In the genomic region with DNA sequence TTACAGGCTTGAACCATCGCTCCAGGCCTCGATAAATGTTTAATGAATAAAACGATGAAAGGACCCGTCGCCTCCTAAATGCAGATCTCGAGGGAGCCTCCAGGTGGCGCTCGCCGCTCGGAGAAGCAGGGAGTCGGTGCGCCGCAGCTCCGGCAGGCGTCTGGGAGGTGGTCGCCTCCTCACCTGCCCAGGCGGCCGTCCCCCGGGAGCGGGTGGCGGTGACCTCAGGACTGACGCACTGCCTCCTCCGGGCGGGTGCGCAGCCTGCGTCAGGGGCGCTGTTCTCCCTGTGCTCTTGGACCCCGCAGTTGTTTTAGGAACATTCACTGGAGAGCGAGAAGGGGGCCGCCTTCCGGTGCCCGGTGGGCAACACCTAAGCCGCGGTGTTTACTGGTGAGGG, we compare ENCODE assay signal across 8 cellular contexts. TPM values are rescaled to one million over a fixed set of nuclear protein-coding genes. Genes with fewer than 3 reads are reported as not detected.
DNase-seq lines count a peak whose midpoint lies in the region; FAIRE-seq and TF ChIP-seq lines count a peak whose summit lies in the region.

No MANE protein-coding gene starts in this region.

- H3K36me3 Mint-ChIP-seq in H9 (ENCODE audit: insufficient read depth in 1 of 3, low read depth in 3 of 3): no peaks in the 10 kb centered on the region

- no peaks in the 10 kb centered on the region for H3K79me2 ChIP-seq in H9 (ENCODE audit: insufficient read depth, low read length)
- H3K79me2 ChIP-seq in H1 (ENCODE audit: control insufficient read depth in 1 of 2, insufficient read depth in 2 of 2, low read length in 2 of 2): no peaks in the 10 kb centered on the region

- H3K36me3 ChIP-seq in H1 (ENCODE audit: control insufficient read depth in 2 of 4, insufficient read depth in 4 of 4, low read length in 3 of 4) (no peaks in the 10 kb centered on the region), mesenchymal stem cell (ENCODE audit: control insufficient read depth in 1 of 2, insufficient read depth in 2 of 2, low read depth in 1 of 2, low read length in 2 of 2) (no peaks in the 10 kb centered on the region)

- H3K4me3 Mint-ChIP-seq in H9: peak overlapping the region; percentile 57 to 66; a peak in 4 of 5 replicates

- H3K79me1 ChIP-seq in H9 (ENCODE audit: insufficient read depth, low read depth, low read length, poor library complexity, severe bottlenecking) (no peaks in the 10 kb centered on the region), H1 (ENCODE audit: low read depth, low read length) (no peaks in the 10 kb centered on the region), mesenchymal stem cell (replicated peaks; ENCODE audit: low read length, poor library complexity, severe bottlenecking) (no peaks in the 10 kb centered on the region)

- no peak overlapping the region for H3K56ac ChIP-seq in H9 (ENCODE audit: insufficient read length, low read depth, low read length)
- no peak overlapping the region for H3K56ac ChIP-seq in H1 (replicated peaks; ENCODE audit: insufficient read length, low read depth, low read length)

- H3K27ac ChIP-seq in H9 (ENCODE audit: insufficient read length, low read depth, low read length) (no peak overlapping the region), H1 (ENCODE audit: low read depth, low read length) (no peak overlapping the region), mesenchymal stem cell (ENCODE audit: low read length, poor library complexity, severe bottlenecking) (no peak overlapping the region)

- H2BK120ac ChIP-seq in H9 (ENCODE audit: low read depth, low read length, poor library complexity, severe bottlenecking): no peak overlapping the region
- H2BK120ac ChIP-seq in H1 (replicated peaks; ENCODE audit: low read depth, low read length): no peak overlapping the region
- H2BK120ac ChIP-seq in mesenchymal stem cell (ENCODE audit: low read depth, low read length): peak overlapping the region; percentile 23

- H2AK5ac ChIP-seq in H9 (ENCODE audit: insufficient read length, low read length) (no peak overlapping the region), H1 (ENCODE audit: low read depth, low read length) (no peak overlapping the region), mesenchymal stem cell (ENCODE audit: low read length, severe bottlenecking) (no peak overlapping the region)

- no peak overlapping the region for H2BK15ac ChIP-seq in H9 (ENCODE audit: low read depth, low read length)
- H2BK15ac ChIP-seq in H1 (ENCODE audit: low read length): no peak overlapping the region
- peak overlapping the region; percentile 95 for H2BK15ac ChIP-seq in mesenchymal stem cell (ENCODE audit: low read depth, poor library complexity, severe bottlenecking)

- H3K4me1 ChIP-seq in H9 (ENCODE audit: insufficient read depth, low read length) (no peaks in the 10 kb centered on the region), H1 (replicated peaks in 1 of 4; ENCODE audit: control insufficient read depth in 3 of 4, insufficient read depth in 4 of 4, low read length in 3 of 4) (no peaks in the 10 kb centered on the region), mesenchymal stem cell (ENCODE audit: control insufficient read depth, insufficient read depth, low read depth, low read length) (peaks cover 6% of the 10 kb centered on the region)

- TF ChIP-seq EP300 in H1 (IDR thresholded peaks at IDR 0.05; ENCODE audit: borderline replicate concordance in 1 of 2, low read depth in 2 of 2, low read length in 2 of 2): no peak

- peak; percentile 64 for DNase-seq in CD1c-positive myeloid dendritic cell (ENCODE audit: extremely low spot score)
- DNase-seq in H9: peak; percentile 89
- peak; percentile 57 for DNase-seq in NCI-H460 (ENCODE audit: extremely low read depth, low read depth)
- peak; percentile 26 to 68 (median 57) for DNase-seq in activated CD8-positive, alpha-beta memory T cell treated with anti-CD3 and anti-CD28 coated beads for 48 hours (ENCODE audit: low read depth in 2 of 3, low spot score in 2 of 3)
- peak; percentile 57 to 95 for DNase-seq in H1 (ENCODE audit: low read depth in 1 of 2, low spot score in 2 of 2)
- DNase-seq in mesenchymal stem cell: peak; percentile 49
- DNase-seq in stimulated activated CD8-positive, alpha-beta memory T cell treated with anti-CD3 and anti-CD28 coated beads, Interleukin-12 subunit alpha, Interleukin-12 subunit beta, amount 100 ng/mL, for 4 hours (ENCODE audit: low read depth): peak; percentile 48
- DNase-seq in MV-4-11 (lab: John Stamatoyannopoulos, UW): no peak

- H2AFZ ChIP-seq in H9 (ENCODE audit: low read length) (no peak overlapping the region), H1 (ENCODE audit: low read length) (peak overlapping the region; percentile 34; the same call in 1 of the 2 replicates), mesenchymal stem cell (ENCODE audit: low read depth, low read length) (no peak overlapping the region)

- H2BK20ac ChIP-seq in H9 (ENCODE audit: low read depth, low read length, poor library complexity, severe bottlenecking) (no peak overlapping the region), H1 (ENCODE audit: low read length) (no peak overlapping the region)

- peak; percentile 92 to 96 for TF ChIP-seq RAD21 in H1 (IDR thresholded peaks at IDR 0.05 in 1 of 2, conservative IDR thresholded peaks at IDR 0.05 in 1 of 2; ENCODE audit: low read depth in 2 of 2, low read length in 2 of 2)

- no peak overlapping the region for H2BK5ac ChIP-seq in H9 (ENCODE audit: insufficient read length, low read length)
- H2BK5ac ChIP-seq in H1 (ENCODE audit: low read depth, low read length): no peak overlapping the region
- H2BK5ac ChIP-seq in mesenchymal stem cell (ENCODE audit: low read depth, low read length, poor library complexity, severe bottlenecking): no peak overlapping the region

- no peak overlapping the region for H3K9ac ChIP-seq in H9 (ENCODE audit: extremely low read depth, insufficient read length, low read length)
- no peak overlapping the region for H3K9ac ChIP-seq in H1 (replicated peaks in 1 of 4; ENCODE audit: extremely low read depth in 1 of 4, low read depth in 3 of 4, low read length in 3 of 4)
- peak overlapping the region; percentile 51 for H3K9ac ChIP-seq in mesenchymal stem cell (ENCODE audit: low read length)

- no peaks in the 10 kb centered on the region for H4K20me1 ChIP-seq in H9 (ENCODE audit: control insufficient read depth, insufficient read depth, insufficient read length)
- H4K20me1 ChIP-seq in H1 (replicated peaks in 1 of 2; ENCODE audit: control insufficient read depth in 1 of 2, insufficient read depth in 2 of 2, low read length in 2 of 2): no peaks in the 10 kb centered on the region

- TF ChIP-seq CTCF in H9 (conservative IDR thresholded peaks at IDR 0.05) (peak; percentile 96), H1 (IDR thresholded peaks at IDR 0.05; ENCODE audit: control extremely low read depth in 1 of 3, insufficient read depth in 1 of 3, low read depth in 1 of 3, low read length in 3 of 3) (peak; percentile 75 to 97 (median 86))

- peaks cover 3% of the 10 kb centered on the region for H3K23me2 ChIP-seq in H9 (ENCODE audit: insufficient read length, low read depth, low read length, poor library complexity, severe bottlenecking)
- peaks cover 2% of the 10 kb centered on the region; the same call in 1 of the 2 replicates for H3K23me2 ChIP-seq in H1 (ENCODE audit: low read depth, low read length)

- H3K9me3 ChIP-seq in H9 (ENCODE audit: control insufficient read depth, low read depth, low read length): no peaks in the 10 kb centered on the region
- H3K9me3 ChIP-seq in H1 (ENCODE audit: insufficient read depth in 2 of 2, low read depth in 1 of 2, low read length in 1 of 2): no peaks in the 10 kb centered on the region
- H3K9me3 ChIP-seq in mesenchymal stem cell (ENCODE audit: control insufficient read depth, low read length): peaks cover 3% of the 10 kb centered on the region

- H3K4me3 ChIP-seq in H1 (ENCODE audit: extremely low read depth in 1 of 4, insufficient read depth in 2 of 4, low read depth in 3 of 4, low read length in 4 of 4) (peak overlapping the region; percentile 16 to 58 (median 38); a peak in 5 of 8 replicates), mesenchymal stem cell (ENCODE audit: insufficient read depth in 1 of 2, low read depth in 1 of 2, low read length in 2 of 2) (peak overlapping the region; percentile 58 to 75)

- H3K27ac Mint-ChIP-seq in H9: no peak overlapping the region

- H3K14ac ChIP-seq in H9 (ENCODE audit: insufficient read depth, low read length) (no peak overlapping the region), H1 (ENCODE audit: insufficient read length) (no peak overlapping the region), mesenchymal stem cell (ENCODE audit: low read length in 2 of 2) (no peak overlapping the region)

- H4K5ac ChIP-seq in H9 (ENCODE audit: insufficient read length, low read depth, low read length): no peak overlapping the region
- H4K5ac ChIP-seq in H1 (ENCODE audit: insufficient read length, low read depth, low read length): no peak overlapping the region

- WGBS in H9 (ENCODE audit: extremely low coverage, insufficient read length, low lambda C conversion rate): no CpG with 5 or more reads among the region's 34 CpGs
- whole genome bisulfite sequencing in H1 (ENCODE audit: extremely low coverage in 1 of 2, insufficient coverage in 1 of 2, insufficient read length in 1 of 2, insufficient replicate concordance in 2 of 2, low coverage in 1 of 2, low lambda C conversion rate in 2 of 2, missing lambda C conversion rate in 1 of 2), 2 experiments: 12% methylated on average over 30 of the region's 34 CpGs; no CpG with 5 or more reads in 1 of the 2 experiments
- 5% methylated on average over 34 of the region's 34 CpGs for WGBS in mesenchymal stem cell

- H3K4me2 ChIP-seq in H9 (ENCODE audit: insufficient read depth, insufficient read length, low read length) (peak overlapping the region; percentile 28), H1 (ENCODE audit: insufficient read depth in 1 of 2, low read depth in 2 of 2, low read length in 2 of 2) (peak overlapping the region; percentile 3 to 92), mesenchymal stem cell (ENCODE audit: low read length, poor library complexity, severe bottlenecking) (peak overlapping the region; percentile 98)

- H3K23ac ChIP-seq in H9 (ENCODE audit: insufficient read length, low read depth, low read length): no peak overlapping the region
- no peak overlapping the region for H3K23ac ChIP-seq in H1 (ENCODE audit: insufficient read length)
- peak overlapping the region in 1 of 2 experiments; percentile 23 for H3K23ac ChIP-seq in mesenchymal stem cell (ENCODE audit: low read length in 2 of 2)

- H3K4me1 Mint-ChIP-seq in H9: no peaks in the 10 kb centered on the region

- H2BK12ac ChIP-seq in H9 (ENCODE audit: insufficient read length, low read depth, low read length) (no peak overlapping the region), H1 (ENCODE audit: low read depth, low read length) (no peak overlapping the region), mesenchymal stem cell (ENCODE audit: low read length in 2 of 2) (peak overlapping the region in 1 of 2 experiments; percentile 29)

- no peaks in the 10 kb centered on the region for H3K9me3 Mint-ChIP-seq in H9

- H3T11ph ChIP-seq in H9 (ENCODE audit: low read length): no peak overlapping the region

- H4K91ac ChIP-seq in H9 (ENCODE audit: insufficient read length, low read depth, low read length): no peak overlapping the region
- no peak overlapping the region for H4K91ac ChIP-seq in H1 (replicated peaks; ENCODE audit: insufficient read length, low read length)
- H4K91ac ChIP-seq in mesenchymal stem cell (ENCODE audit: low read length): peak overlapping the region; percentile 53

- no peak for FAIRE-seq in H1 (lab: Jason Lieb, UNC)

- no peak overlapping the region for H4K8ac ChIP-seq in H9 (replicated peaks; ENCODE audit: insufficient read length, low read depth, low read length)
- H4K8ac ChIP-seq in H1 (ENCODE audit: extremely low read depth, insufficient read depth, low read length): no peak overlapping the region
- H4K8ac ChIP-seq in mesenchymal stem cell (ENCODE audit: low read length): no peak overlapping the region

- CTCF ChIA-PET in H1 (lab: Charles Lee; ENCODE audit: partially characterized antibody): interaction anchor here (0.6 to 3.9 kb wide), 37 partner anchors 8 to 550 kb away, joined by 3 to 26 read pairs (median 4); no protein-coding TSS in a partner anchor

- H3K4ac ChIP-seq in H9 (ENCODE audit: low read depth, low read length) (no peak overlapping the region), H1 (replicated peaks; ENCODE audit: insufficient read length, low read depth, low read length) (no peak overlapping the region), mesenchymal stem cell (ENCODE audit: low read depth in 1 of 2, low read length in 2 of 2) (no peak overlapping the region)

- no peaks in the 10 kb centered on the region for H3K27me3 ChIP-seq in H9 (ENCODE audit: insufficient read depth, low read length)
- peaks cover 0 to 2% (median 0%) of the 10 kb centered on the region in 4 experiments; a peak in 1 of 7 replicates for H3K27me3 ChIP-seq in H1 (replicated peaks in 1 of 4; ENCODE audit: control insufficient read depth in 3 of 4, extremely low read depth in 1 of 4, insufficient read depth in 3 of 4, low read length in 3 of 4)
- H3K27me3 ChIP-seq in mesenchymal stem cell (ENCODE audit: control insufficient read depth in 1 of 2, insufficient read depth in 1 of 2, low read length in 2 of 2): no peaks in the 10 kb centered on the region

- POLR2A ChIA-PET in H1 (lab: Charles Lee; ENCODE audit: partially characterized antibody): no interaction called here

- no peak for TF ChIP-seq POLR2A in H1 (IDR thresholded peaks at IDR 0.05; ENCODE audit: control extremely low read depth in 1 of 2, low read depth in 2 of 2, low read length in 2 of 2)

- peaks cover 18% of the 10 kb centered on the region for H3K27me3 Mint-ChIP-seq in H9 (ENCODE audit: low read depth)

- H3K18ac ChIP-seq in H9 (ENCODE audit: insufficient read length, low read depth, low read length) (no peak overlapping the region), H1 (ENCODE audit: extremely low read depth, low read length) (no peak overlapping the region), mesenchymal stem cell (ENCODE audit: low read depth in 1 of 2, low read length in 2 of 2) (peak overlapping the region; percentile 24 to 80)

RNA-seq across cellular contexts. Expression of a gene that starts 38.6 kb away (rescaled TPM):
- 34.4 and 44.7 TPM in 2 replicates for total RNA-seq in H9 (2021)
- 41.5 and 55.2 TPM in 2 replicates for total RNA-seq in NCI-H460 (2014; rRNA removed; shearing (Covaris generic))
- polyA plus RNA-seq in NCI-H460 (2014; cell fraction: nucleus; rRNA removed): 34.6 and 43.1 TPM in 2 replicates
- total RNA-seq in H1 (2021; fragmentation: NEBNext Ultra II Directional; extraction: Animal tissue kit (Norgen Biotek cat#: 25700)): 44.4 and 44.7 TPM in 2 replicates
- 11.5 and 16.7 TPM in 2 replicates for polyA plus RNA-seq in H1 (2011; rRNA removed)
- 15.8 TPM for polyA plus RNA-seq in H1 (2011; cell fraction: cytosol; rRNA removed)
- polyA plus RNA-seq in H1 (2011; cell fraction: nucleus; rRNA removed): 9.2 TPM
- polyA plus RNA-seq in H1 (2012, experiment 1 of 2): 34.1 to 50.7 TPM (median 41.9 TPM) in 4 replicates
- polyA plus RNA-seq in H1 (2012, experiment 2 of 2): 58.5 TPM
- polyA plus RNA-seq in H1 (2013, experiment 1 of 2): 17.5 TPM
- 19.9 TPM for polyA plus RNA-seq in H1 (2013, experiment 2 of 2)
- 4.0 and 4.9 TPM in 2 replicates for polyA minus RNA-seq in H1 (2011; rRNA and poly(A)+ RNA removed)
- 12.7 TPM for polyA minus RNA-seq in H1 (2011; cell fraction: cytosol; rRNA and poly(A)+ RNA removed)
- polyA minus RNA-seq in H1 (2011; cell fraction: nucleus; rRNA and poly(A)+ RNA removed): 12.6 TPM
- polyA plus RNA-seq in mesenchymal stem cell (2013, experiment 1 of 2): 30.3 TPM
- polyA plus RNA-seq in mesenchymal stem cell (2013, experiment 2 of 2): 31.9 TPM

Comparison
In these comparisons a context has a peak if more than half of its experiments do, and no peak if none do; other contexts are left out.
1. H3K18ac ChIP-seq: peak in mesenchymal stem cell (2 of 2); none in H9 (single experiment) and H1 (single experiment).
2. H3K4me2 ChIP-seq: peak in every context shown above with its lines; median percentile 98 in mesenchymal stem cell; 48 in H1; 28 in H9.